In genomic region chr6:140790109-140790508, GRCh38 we compare ENCODE assay signal across 7 cellular contexts.
"Had no signal": no experiment of that assay in that cellular context is flagged by ENCODE, and none has a peak within 500 bp of the region (broad histone marks: within the 10 kb centered on the region; RNA-seq: fewer than 3 reads in every experiment).

No MANE protein-coding gene starts in this region.

- FAIRE-seq: GM12878, GM12891, GM12892, GM18507, GM19239 had no signal

- DNase-seq: GDM1, GF-D8 had no signal

- H3K4me3 ChIP-seq: GM12878 had no signal

- ATAC-seq: GM12878 had no signal
